In the genomic region with DNA sequence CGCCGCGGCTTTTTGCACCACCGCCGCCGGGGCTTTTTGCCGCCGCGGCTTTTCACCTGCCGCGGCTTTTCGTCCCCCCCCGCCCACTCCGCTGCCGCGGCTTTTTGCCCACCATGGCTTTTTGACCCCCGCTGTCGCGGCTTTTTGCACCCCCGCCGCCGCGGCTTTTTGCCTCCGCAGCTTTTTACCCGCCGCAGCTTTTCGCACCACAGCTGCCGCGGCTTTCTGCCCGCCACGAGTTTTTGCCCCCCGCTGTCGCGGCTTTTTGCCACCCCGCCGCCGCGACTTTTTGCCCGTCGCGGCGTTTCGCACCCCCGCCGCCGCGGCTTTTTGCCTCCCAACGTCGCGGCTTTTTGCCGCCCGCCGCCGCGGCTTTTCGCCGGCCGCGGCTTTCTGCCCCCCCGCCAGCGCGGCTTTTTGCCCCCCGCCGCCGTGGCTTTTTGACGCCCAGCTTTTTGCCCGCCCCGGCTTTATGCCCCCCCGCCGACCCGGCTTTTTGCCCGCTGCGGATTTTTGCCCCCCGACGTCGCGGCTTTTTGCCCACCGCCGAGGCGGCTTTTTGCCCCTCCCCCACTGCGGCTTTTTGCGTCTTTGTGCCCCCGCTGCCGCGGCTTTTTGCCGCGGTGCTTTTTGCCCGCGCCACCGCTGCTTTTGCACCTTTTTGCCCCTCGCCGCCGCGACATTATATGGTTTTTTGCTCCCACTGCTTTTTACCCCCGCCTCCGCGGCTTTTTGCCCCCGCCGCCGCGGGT, we compare ENCODE assay signal across 1 cellular context.
TF ChIP-seq lines count a peak whose summit lies in the region.

No MANE protein-coding gene starts in this region.

TF ChIP-seq in SK-N-SH treated with all-trans-retinoic acid at 6 μM for 48 hours, 23 proteins besides CTCF, POLR2A, EP300 and RAD21 (continued from another document):
- TF ChIP-seq, protein P1, sequence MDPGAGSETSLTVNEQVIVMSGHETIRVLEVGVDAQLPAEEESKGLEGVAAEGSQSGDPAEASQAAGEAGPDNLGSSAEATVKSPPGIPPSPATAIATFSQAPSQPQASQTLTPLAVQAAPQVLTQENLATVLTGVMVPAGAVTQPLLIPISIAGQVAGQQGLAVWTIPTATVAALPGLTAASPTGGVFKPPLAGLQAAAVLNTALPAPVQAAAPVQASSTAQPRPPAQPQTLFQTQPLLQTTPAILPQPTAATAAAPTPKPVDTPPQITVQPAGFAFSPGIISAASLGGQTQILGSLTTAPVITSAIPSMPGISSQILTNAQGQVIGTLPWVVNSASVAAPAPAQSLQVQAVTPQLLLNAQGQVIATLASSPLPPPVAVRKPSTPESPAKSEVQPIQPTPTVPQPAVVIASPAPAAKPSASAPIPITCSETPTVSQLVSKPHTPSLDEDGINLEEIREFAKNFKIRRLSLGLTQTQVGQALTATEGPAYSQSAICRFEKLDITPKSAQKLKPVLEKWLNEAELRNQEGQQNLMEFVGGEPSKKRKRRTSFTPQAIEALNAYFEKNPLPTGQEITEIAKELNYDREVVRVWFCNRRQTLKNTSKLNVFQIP (CRISPR knock-in tag; IDR thresholded peaks at IDR 0.05; ENCODE audit: borderline replicate concordance, low read depth): no peak
- TF ChIP-seq TOX (CRISPR knock-in tag; IDR thresholded peaks at IDR 0.05; ENCODE audit: borderline replicate concordance) (no peak), RARB (CRISPR knock-in tag; IDR thresholded peaks at IDR 0.05) (no peak), ARNTL (CRISPR knock-in tag; IDR thresholded peaks at IDR 0.05; ENCODE audit: borderline replicate concordance, low read depth) (no peak), ZNF70 (CRISPR knock-in tag; IDR thresholded peaks at IDR 0.05) (no peak)
- TF ChIP-seq, protein P2, sequence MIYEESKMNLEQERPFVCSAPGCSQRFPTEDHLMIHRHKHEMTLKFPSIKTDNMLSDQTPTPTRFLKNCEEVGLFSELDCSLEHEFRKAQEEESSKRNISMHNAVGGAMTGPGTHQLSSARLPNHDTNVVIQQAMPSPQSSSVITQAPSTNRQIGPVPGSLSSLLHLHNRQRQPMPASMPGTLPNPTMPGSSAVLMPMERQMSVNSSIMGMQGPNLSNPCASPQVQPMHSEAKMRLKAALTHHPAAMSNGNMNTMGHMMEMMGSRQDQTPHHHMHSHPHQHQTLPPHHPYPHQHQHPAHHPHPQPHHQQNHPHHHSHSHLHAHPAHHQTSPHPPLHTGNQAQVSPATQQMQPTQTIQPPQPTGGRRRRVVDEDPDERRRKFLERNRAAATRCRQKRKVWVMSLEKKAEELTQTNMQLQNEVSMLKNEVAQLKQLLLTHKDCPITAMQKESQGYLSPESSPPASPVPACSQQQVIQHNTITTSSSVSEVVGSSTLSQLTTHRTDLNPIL (CRISPR knock-in tag; IDR thresholded peaks at IDR 0.05; ENCODE audit: low read depth): no peak
- TF ChIP-seq, protein P3, sequence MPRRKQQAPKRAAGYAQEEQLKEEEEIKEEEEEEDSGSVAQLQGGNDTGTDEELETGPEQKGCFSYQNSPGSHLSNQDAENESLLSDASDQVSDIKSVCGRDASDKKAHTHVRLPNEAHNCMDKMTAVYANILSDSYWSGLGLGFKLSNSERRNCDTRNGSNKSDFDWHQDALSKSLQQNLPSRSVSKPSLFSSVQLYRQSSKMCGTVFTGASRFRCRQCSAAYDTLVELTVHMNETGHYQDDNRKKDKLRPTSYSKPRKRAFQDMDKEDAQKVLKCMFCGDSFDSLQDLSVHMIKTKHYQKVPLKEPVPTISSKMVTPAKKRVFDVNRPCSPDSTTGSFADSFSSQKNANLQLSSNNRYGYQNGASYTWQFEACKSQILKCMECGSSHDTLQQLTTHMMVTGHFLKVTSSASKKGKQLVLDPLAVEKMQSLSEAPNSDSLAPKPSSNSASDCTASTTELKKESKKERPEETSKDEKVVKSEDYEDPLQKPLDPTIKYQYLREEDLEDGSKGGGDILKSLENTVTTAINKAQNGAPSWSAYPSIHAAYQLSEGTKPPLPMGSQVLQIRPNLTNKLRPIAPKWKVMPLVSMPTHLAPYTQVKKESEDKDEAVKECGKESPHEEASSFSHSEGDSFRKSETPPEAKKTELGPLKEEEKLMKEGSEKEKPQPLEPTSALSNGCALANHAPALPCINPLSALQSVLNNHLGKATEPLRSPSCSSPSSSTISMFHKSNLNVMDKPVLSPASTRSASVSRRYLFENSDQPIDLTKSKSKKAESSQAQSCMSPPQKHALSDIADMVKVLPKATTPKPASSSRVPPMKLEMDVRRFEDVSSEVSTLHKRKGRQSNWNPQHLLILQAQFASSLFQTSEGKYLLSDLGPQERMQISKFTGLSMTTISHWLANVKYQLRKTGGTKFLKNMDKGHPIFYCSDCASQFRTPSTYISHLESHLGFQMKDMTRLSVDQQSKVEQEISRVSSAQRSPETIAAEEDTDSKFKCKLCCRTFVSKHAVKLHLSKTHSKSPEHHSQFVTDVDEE (CRISPR knock-in tag; IDR thresholded peaks at IDR 0.05): no peak
